ENCODE assay signal across 1 cellular context in genomic region chr17:7561028-7561575, GRCh38.
A peak's percentile ranks its signal among the peaks of the same experiment; 100 is the strongest.
TF ChIP-seq lines count a peak whose summit lies in the region.

No MANE protein-coding gene starts in this region.

TF ChIP-seq in A549, 52 proteins besides CTCF, POLR2A, EP300 and RAD21 (continued from another document):
- TF ChIP-seq, protein P1, sequence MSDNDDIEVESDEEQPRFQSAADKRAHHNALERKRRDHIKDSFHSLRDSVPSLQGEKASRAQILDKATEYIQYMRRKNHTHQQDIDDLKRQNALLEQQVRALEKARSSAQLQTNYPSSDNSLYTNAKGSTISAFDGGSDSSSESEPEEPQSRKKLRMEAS (IDR thresholded peaks at IDR 0.05): peak; percentile 53
- TF ChIP-seq ZNF302 (CRISPR knock-in tag; IDR thresholded peaks at IDR 0.05): no peak
- peak; percentile 83 for TF ChIP-seq SMC3 (IDR thresholded peaks at IDR 0.05)
- peak; percentile 72 for TF ChIP-seq KDM5A (IDR thresholded peaks at IDR 0.05)
- 0 out of 2 replicates have a peak, but pooled peaks have one; percentile 63 for TF ChIP-seq HDAC2 (IDR thresholded peaks at IDR 0.05)
TF ChIP-seq in A549: peak in this region for 8.
